8 cellular contexts compared by ENCODE assay signal in genomic region chr14:102525213-102526143, GRCh38.
DNase-seq lines count a peak whose midpoint lies in the region; ATAC-seq and TF ChIP-seq lines count a peak whose summit lies in the region.

No MANE protein-coding gene starts in this region.

- H3K27me3 Mint-ChIP-seq in nephron progenitor cell (ENCODE audit: low read depth, poor library complexity): peaks cover 4% of the 10 kb centered on the region

- H3K4me3 Mint-ChIP-seq in nephron progenitor cell: peak overlapping the region; percentile 91

- peak overlapping the region; percentile 89 for H3K27ac Mint-ChIP-seq in nephron progenitor cell

- H3K4me3 ChIP-seq in WI38 (ENCODE audit: low read depth, low read length): peak overlapping the region; percentile 70
- H3K4me3 ChIP-seq in fibroblast of mammary gland (ENCODE audit: control insufficient read depth, low read depth, low read length): peak overlapping the region; percentile 77

- ATAC-seq in GM21447 (IDR thresholded peaks at IDR 0.05; ENCODE audit: unreplicated experiment) (peak; percentile 25), GM21360 (IDR thresholded peaks at IDR 0.05; ENCODE audit: unreplicated experiment) (no peak)

- DNase-seq in DMS114 treated with DMSO at 0.1 percent for 48 hours (lab: John Stamatoyannopoulos, UW; ENCODE audit: unreplicated experiment) (peak; percentile 18), NAMALWA (ENCODE audit: low spot score) (peak; percentile 84), fibroblast of mammary gland (ENCODE audit: low read depth) (peak; percentile 67), nephron progenitor cell (no peak), globus pallidus (ENCODE audit: low spot score) (no peak)

- TF ChIP-seq CTCF in WI38 (IDR thresholded peaks at IDR 0.05; ENCODE audit: low read depth, low read length) (no peak), fibroblast of mammary gland (conservative IDR thresholded peaks at IDR 0.05; ENCODE audit: control insufficient read depth, insufficient read depth, low read depth, low read length) (no peak), nephron progenitor cell (IDR thresholded peaks at IDR 0.05) (no peak)

- H3K36me3 Mint-ChIP-seq in nephron progenitor cell (ENCODE audit: low read depth): no peaks in the 10 kb centered on the region

- H3K4me1 Mint-ChIP-seq in nephron progenitor cell: peaks cover 25% of the 10 kb centered on the region

- no peaks in the 10 kb centered on the region for H3K9me3 Mint-ChIP-seq in nephron progenitor cell

Comparison
In these comparisons a context has a peak if more than half of its experiments do, and no peak if none do; other contexts are left out.
1. DNase-seq: peak in DMS114 treated with DMSO at 0.1 percent for 48 hours (single experiment), NAMALWA (single experiment) and fibroblast of mammary gland (single experiment); none in nephron progenitor cell (single experiment) and globus pallidus (single experiment).